24 cellular contexts compared by ENCODE assay signal in genomic region chr10:128529225-128529624, GRCh38.
"Had no signal": no experiment of that assay in that cellular context is flagged by ENCODE, and none has a peak within 500 bp of the region (broad histone marks: within the 10 kb centered on the region; RNA-seq: fewer than 3 reads in every experiment).

No MANE protein-coding gene starts in this region.

- H3K4me3 Mint-ChIP-seq: immature natural killer cell; naive thymus-derived CD8-positive, alpha-beta T cell; nephron progenitor cell; stimulated activated effector memory CD8-positive, alpha-beta T cell treated with anti-CD3 and anti-CD28 coated beads, Interleukin-12 subunit alpha, Interleukin-12 subunit beta, amount 100 ng/mL, for 72 hours; stimulated activated naive CD8-positive, alpha-beta T cell treated with anti-CD3 and anti-CD28 coated beads, Interleukin-15, Interleukin-2, amounts not matched to agents 100 ng/mL and 50 ng/mL, for 24 hours had no signal

- H3K27me3 ChIP-seq: ovary, right atrium auricular region, right lobe of liver, upper lobe of left lung, vagina had no signal

- H3K36me3 ChIP-seq: left lung, lower lobe of right lung, ovary, right atrium auricular region, right lobe of liver, suprapubic skin, thoracic aorta, tibial artery, upper lobe of left lung, vagina had no signal

- H3K9me3 ChIP-seq: left lung, lower lobe of right lung, ovary, right atrium auricular region, right lobe of liver, suprapubic skin, thoracic aorta, tibial artery, upper lobe of left lung, vagina had no signal

- ATAC-seq: left colon; left lung; lower lobe of right lung; naive thymus-derived CD8-positive, alpha-beta T cell; right lobe of liver; stimulated activated effector memory CD8-positive, alpha-beta T cell treated with anti-CD3 and anti-CD28 coated beads, Interleukin-12 subunit alpha, Interleukin-12 subunit beta, amount 100 ng/mL, for 72 hours had no signal

- H3K4me1 ChIP-seq: left lung, lower lobe of right lung, right lobe of liver, suprapubic skin, tibial artery, upper lobe of left lung, vagina had no signal

- H3K27ac Mint-ChIP-seq: immature natural killer cell; nephron progenitor cell; progenitor cell of endocrine pancreas; stimulated activated effector memory CD8-positive, alpha-beta T cell treated with anti-CD3 and anti-CD28 coated beads, Interleukin-12 subunit alpha, Interleukin-12 subunit beta, amount 100 ng/mL, for 72 hours; stimulated activated naive CD8-positive, alpha-beta T cell treated with anti-CD3 and anti-CD28 coated beads, Interleukin-15, Interleukin-2, amounts not matched to agents 100 ng/mL and 50 ng/mL, for 24 hours had no signal

- H3K4me1 Mint-ChIP-seq: immature natural killer cell; naive thymus-derived CD8-positive, alpha-beta T cell; stimulated activated effector memory CD8-positive, alpha-beta T cell treated with anti-CD3 and anti-CD28 coated beads, Interleukin-12 subunit alpha, Interleukin-12 subunit beta, amount 100 ng/mL, for 72 hours had no signal

- DNase-seq: hypothalamus; immature natural killer cell; kidney; left colon; left lung; lower lobe of right lung; mammary epithelial cell; mesenchymal stem cell; naive thymus-derived CD8-positive, alpha-beta T cell; nephron progenitor cell; ovary; right lobe of liver; stimulated activated CD4-positive, alpha-beta T cell treated with anti-CD3 and anti-CD28 coated beads, Interleukin-4, amount 100 ng/mL, for 24 hours; stimulated activated naive CD4-positive, alpha-beta T cell; tibial artery had no signal

- H3K36me3 Mint-ChIP-seq: immature natural killer cell; naive thymus-derived CD8-positive, alpha-beta T cell; stimulated activated effector memory CD8-positive, alpha-beta T cell treated with anti-CD3 and anti-CD28 coated beads, Interleukin-12 subunit alpha, Interleukin-12 subunit beta, amount 100 ng/mL, for 72 hours had no signal

- H3K27ac ChIP-seq: left lung, lower lobe of right lung, ovary, right atrium auricular region, right lobe of liver, skin epidermis, suprapubic skin, thoracic aorta, tibial artery, upper lobe of left lung, vagina had no signal

- H3K4me3 ChIP-seq: left lung, lower lobe of right lung, ovary, right atrium auricular region, right lobe of liver, skin epidermis, suprapubic skin, thoracic aorta, tibial artery, upper lobe of left lung, vagina had no signal

- H3K9me3 Mint-ChIP-seq: naive thymus-derived CD8-positive, alpha-beta T cell; nephron progenitor cell; stimulated activated effector memory CD8-positive, alpha-beta T cell treated with anti-CD3 and anti-CD28 coated beads, Interleukin-12 subunit alpha, Interleukin-12 subunit beta, amount 100 ng/mL, for 72 hours; stimulated activated naive CD8-positive, alpha-beta T cell treated with anti-CD3 and anti-CD28 coated beads, Interleukin-15, Interleukin-2, amounts not matched to agents 100 ng/mL and 50 ng/mL, for 24 hours had no signal
